ENCODE assay signal across 21 cellular contexts in the genomic region with DNA sequence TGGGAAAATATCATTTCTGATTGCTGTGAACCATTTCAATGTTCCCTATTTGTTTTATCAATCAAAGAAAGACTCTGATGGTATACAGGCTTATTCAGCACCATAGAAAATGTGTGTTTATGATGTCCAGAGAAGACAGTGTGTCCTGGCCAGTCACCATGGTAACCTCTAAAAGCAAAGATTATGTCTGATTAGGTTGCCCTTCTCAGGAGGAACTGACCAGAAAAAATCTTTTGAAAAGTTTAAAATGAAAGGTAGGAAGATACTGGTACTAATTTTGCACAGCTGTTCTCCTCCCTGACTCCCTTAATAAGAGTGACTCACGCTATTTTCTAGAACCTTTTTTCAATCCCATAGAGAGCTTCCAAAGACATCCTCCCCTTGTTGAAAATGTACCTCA.
DNase-seq lines count a peak whose midpoint lies in the region; ATAC-seq, FAIRE-seq and TF ChIP-seq lines count a peak whose summit lies in the region.
"Had no signal": no experiment of that assay in that cellular context is flagged by ENCODE, and none has a peak within 500 bp of the region (broad histone marks: within the 10 kb centered on the region; RNA-seq: fewer than 3 reads in every experiment).

No MANE protein-coding gene starts in this region.

- no peak overlapping the region for H3K27ac ChIP-seq in subcutaneous abdominal adipose tissue (ENCODE audit: low read depth, low read length)
- H3K27ac ChIP-seq: BLaER1, hepatocyte, prostate gland, suprapubic skin had no signal

- H3K36me3 ChIP-seq in mucosa of stomach (ENCODE audit: control insufficient read depth, insufficient read depth, low read length) = no peaks in the 10 kb centered on the region
- no peaks in the 10 kb centered on the region for H3K36me3 ChIP-seq in subcutaneous abdominal adipose tissue (ENCODE audit: control insufficient read depth in 5 of 5, insufficient read depth in 5 of 5, low read length in 5 of 5)
- H3K36me3 ChIP-seq: BLaER1, prostate gland, suprapubic skin had no signal

- in situ Hi-C loops in astrocyte of the spinal cord (cut with HindIII; ENCODE audit: low sequenced_read_pairs) = no loop called here

- ATAC-seq in GM21717 (IDR thresholded peaks at IDR 0.05; ENCODE audit: unreplicated experiment) (no peak), HG02623 (IDR thresholded peaks at IDR 0.05; ENCODE audit: unreplicated experiment) (no peak)
- ATAC-seq: activated T-cell treated with anti-CD3 and anti-CD28 coated beads, Interleukin-2, amount 50 U/mL, for 4 hours; mucosa of descending colon had no signal

- H3K4me1 ChIP-seq in mucosa of stomach (ENCODE audit: control insufficient read depth, insufficient read depth, low read length) (no peaks in the 10 kb centered on the region), subcutaneous abdominal adipose tissue (ENCODE audit: control insufficient read depth in 5 of 5, insufficient read depth in 5 of 5, low read length in 5 of 5) (peaks cover 2 to 10% (median 5%) of the 10 kb centered on the region in 5 donors)
- H3K4me1 ChIP-seq: BLaER1, prostate gland had no signal

- DNase-seq in M059J (ENCODE audit: low read depth) = peak; percentile 66
- DNase-seq in astrocyte of the spinal cord (ENCODE audit: low read depth, low spot score) = peak; percentile 29
- DNase-seq in GM12891 (ENCODE audit: insufficient read length, low spot score) = no peak
- DNase-seq: activated CD4-positive, alpha-beta T cell treated with anti-CD3 and anti-CD28 coated beads, Interleukin-2, amount 50 U/mL, for 48 hours; activated T-cell treated with anti-CD3 and anti-CD28 coated beads, Interleukin-2, amount 50 U/mL, for 4 hours; DMS153; Kasumi-1; mucosa of descending colon; NCI-H187 treated with DMSO at 0.1 percent for 48 hours; NCI-H774; RPMI8226; stimulated activated CD4-positive, alpha-beta T cell treated with anti-CD3 and anti-CD28 coated beads, Interleukin-2, amount 100 ng/mL, for 24 hours; SW 1271 had no signal

- H3K9ac ChIP-seq in mucosa of stomach (ENCODE audit: low read length) (peak overlapping the region; percentile 52), subcutaneous abdominal adipose tissue (ENCODE audit: low read length in 5 of 5) (peak overlapping the region in 2 of 5 donors; percentile 35 to 53)
- H3K9ac ChIP-seq: BLaER1 had no signal

- no peak for FAIRE-seq in GM12891 (lab: Jason Lieb, UNC)

- H3K27me3 ChIP-seq in mucosa of stomach (ENCODE audit: control insufficient read depth, insufficient read depth, low read length) (no peaks in the 10 kb centered on the region), subcutaneous abdominal adipose tissue (ENCODE audit: control insufficient read depth in 5 of 5, insufficient read depth in 4 of 5, low read length in 5 of 5) (no peaks in the 10 kb centered on the region)
- H3K27me3 ChIP-seq: BLaER1, hepatocyte, suprapubic skin had no signal

- no peak overlapping the region for H3K4me3 ChIP-seq in astrocyte of the spinal cord (ENCODE audit: low read depth, low read length)
- H3K4me3 ChIP-seq in mucosa of stomach (ENCODE audit: low read length) = peak overlapping the region; percentile 29
- H3K4me3 ChIP-seq in subcutaneous abdominal adipose tissue (ENCODE audit: low read depth in 1 of 5, low read length in 5 of 5) = peak overlapping the region in 3 of 5 donors; percentile 12 to 40 (median 32)
- H3K4me3 ChIP-seq: BLaER1, hepatocyte, mucosa of descending colon, prostate gland, suprapubic skin had no signal

- no peak for TF ChIP-seq CTCF in astrocyte of the spinal cord (IDR thresholded peaks at IDR 0.05; ENCODE audit: low read depth, low read length)

- no peaks in the 10 kb centered on the region for H3K9me3 ChIP-seq in mucosa of stomach (ENCODE audit: control insufficient read depth, low read length)
- no peaks in the 10 kb centered on the region for H3K9me3 ChIP-seq in subcutaneous abdominal adipose tissue (ENCODE audit: control insufficient read depth in 5 of 5, low read length in 5 of 5)
- H3K9me3 ChIP-seq: BLaER1, mucosa of descending colon, prostate gland, suprapubic skin had no signal

- TF ChIP-seq POLR2A in GM12891 (IDR thresholded peaks at IDR 0.05; ENCODE audit: low read depth, low read length) = no peak

TF ChIP-seq in GM12891, 5 proteins besides CTCF, POLR2A, EP300 and RAD21:
- TF ChIP-seq SPI1 (IDR thresholded peaks at IDR 0.05; ENCODE audit: low read depth, low read length) = no peak
- TF ChIP-seq POU2F2 (IDR thresholded peaks at IDR 0.05; ENCODE audit: low read depth, low read length) = no peak
- no peak for TF ChIP-seq TAF1 (IDR thresholded peaks at IDR 0.05; ENCODE audit: low read depth, low read length)
- TF ChIP-seq PAX5 (IDR thresholded peaks at IDR 0.05; ENCODE audit: insufficient read depth, low read length, severe bottlenecking) = no peak
- TF ChIP-seq POLR2AphosphoS5 (IDR thresholded peaks at IDR 0.05; ENCODE audit: low read depth, low read length) = no peak
